ENCODE assay signal across 1 cellular context in genomic region chr1:52702886-52703787, GRCh38.
TF ChIP-seq lines count a peak whose summit lies in the region.

No MANE protein-coding gene starts in this region.

TF ChIP-seq in HepG2, 621 proteins besides CTCF, POLR2A, EP300 and RAD21 (continued from another document and continues in another):
- TF ChIP-seq ZNF597 (CRISPR knock-in tag; IDR thresholded peaks at IDR 0.05): no peak
- TF ChIP-seq ZNF501 (CRISPR knock-in tag; IDR thresholded peaks at IDR 0.05): peak; percentile 99
- peak; percentile 60; the same call in 1 of the 2 replicates for TF ChIP-seq ZNF331 (CRISPR knock-in tag; IDR thresholded peaks at IDR 0.05)
- no peak for TF ChIP-seq NFE2 (CRISPR knock-in tag; IDR thresholded peaks at IDR 0.05)
- peak; percentile 86 for TF ChIP-seq HOXA3 (CRISPR knock-in tag; IDR thresholded peaks at IDR 0.05)
- TF ChIP-seq FOXA3 (CRISPR knock-in tag; IDR thresholded peaks at IDR 0.05): peak; percentile 80
- peak; percentile 86; the same call in 1 of the 2 replicates for TF ChIP-seq ZNF619 (CRISPR knock-in tag; IDR thresholded peaks at IDR 0.05)
- no peak for TF ChIP-seq KDM6A (CRISPR knock-in tag; IDR thresholded peaks at IDR 0.05; ENCODE audit: low read depth)
- peak; percentile 77; the same call in 1 of the 2 replicates for TF ChIP-seq BRF2 (CRISPR knock-in tag; IDR thresholded peaks at IDR 0.05)
- peak; percentile 90 for TF ChIP-seq POGK (CRISPR knock-in tag; conservative IDR thresholded peaks at IDR 0.05)
- peak; percentile 91; the same call in 1 of the 2 replicates for TF ChIP-seq ZNF558 (CRISPR knock-in tag; IDR thresholded peaks at IDR 0.05; ENCODE audit: borderline replicate concordance)
- TF ChIP-seq BORCS8-MEF2B (CRISPR knock-in tag; IDR thresholded peaks at IDR 0.05): peak; percentile 93; the same call in 1 of the 2 replicates
- TF ChIP-seq ZMYM4 (CRISPR knock-in tag; IDR thresholded peaks at IDR 0.05): peak; percentile 96
- TF ChIP-seq HNF4G (IDR thresholded peaks at IDR 0.05; ENCODE audit: borderline replicate concordance, low read depth, low read length): peak; percentile 19; the same call in 1 of the 2 replicates
- peak; percentile 49 for TF ChIP-seq HNF4G (CRISPR knock-in tag; IDR thresholded peaks at IDR 0.05; ENCODE audit: borderline replicate concordance, low read depth)
- TF ChIP-seq TEF (CRISPR knock-in tag; IDR thresholded peaks at IDR 0.05): peak; percentile 49; the same call in 1 of the 2 replicates
- no peak for TF ChIP-seq ATF6 (CRISPR knock-in tag; conservative IDR thresholded peaks at IDR 0.05)
- TF ChIP-seq ARNT (IDR thresholded peaks at IDR 0.05): no peak
- no peak for TF ChIP-seq CAMTA2 (CRISPR knock-in tag; IDR thresholded peaks at IDR 0.05; ENCODE audit: borderline replicate concordance)
- TF ChIP-seq POLR2AphosphoS5 (IDR thresholded peaks at IDR 0.05; ENCODE audit: low read depth, low read length): peak; percentile 69
- no peak for TF ChIP-seq PHB2 (IDR thresholded peaks at IDR 0.05; ENCODE audit: partially characterized antibody)
- peak; percentile 89 for TF ChIP-seq TFE3 (CRISPR knock-in tag; IDR thresholded peaks at IDR 0.05)
- no peak for TF ChIP-seq RFX1 (IDR thresholded peaks at IDR 0.05)
- TF ChIP-seq RFX3 (CRISPR knock-in tag; IDR thresholded peaks at IDR 0.05): no peak
- TF ChIP-seq CBX2 (IDR thresholded peaks at IDR 0.05; ENCODE audit: low read depth, low read length): no peak
- no peak; the same call in 1 of the 2 replicates for TF ChIP-seq CBX2 (CRISPR knock-in tag; IDR thresholded peaks at IDR 0.05; ENCODE audit: low read depth)
- TF ChIP-seq ERF (CRISPR knock-in tag; IDR thresholded peaks at IDR 0.05): peak; percentile 74
- peak; percentile 85; the same call in 1 of the 2 replicates for TF ChIP-seq ZNF446 (CRISPR knock-in tag; IDR thresholded peaks at IDR 0.05)
- TF ChIP-seq RNF219 (CRISPR knock-in tag; IDR thresholded peaks at IDR 0.05): peak; percentile 48; the same call in 1 of the 2 replicates
- peak; percentile 69 for TF ChIP-seq PAXIP1 (CRISPR knock-in tag; conservative IDR thresholded peaks at IDR 0.05)
- TF ChIP-seq GATAD2A (CRISPR knock-in tag; IDR thresholded peaks at IDR 0.05): peak; percentile 70
- TF ChIP-seq HNRNPL (IDR thresholded peaks at IDR 0.05; ENCODE audit: low read depth, low read length): peak; percentile 61; the same call in 1 of the 2 replicates
- TF ChIP-seq ZNF720 (CRISPR knock-in tag; IDR thresholded peaks at IDR 0.05): no peak
- peak; percentile 99 for TF ChIP-seq RNF2 (conservative IDR thresholded peaks at IDR 0.05; ENCODE audit: low read depth)
- TF ChIP-seq LCORL (IDR thresholded peaks at IDR 0.05): no peak
- peak; percentile 95 for TF ChIP-seq LCORL (CRISPR knock-in tag; IDR thresholded peaks at IDR 0.05)
- peak; percentile 98 for TF ChIP-seq ZNF737 (CRISPR knock-in tag; IDR thresholded peaks at IDR 0.05; ENCODE audit: borderline replicate concordance)
- TF ChIP-seq KLF16 (CRISPR knock-in tag; IDR thresholded peaks at IDR 0.05): peak in 1 of 2 experiments; percentile 81; a peak in 1 of 4 replicates
- no peak for TF ChIP-seq ZNF644 (CRISPR knock-in tag; IDR thresholded peaks at IDR 0.05; ENCODE audit: low read depth)
- no peak for TF ChIP-seq BRD4 (CRISPR knock-in tag; IDR thresholded peaks at IDR 0.05)
- TF ChIP-seq GMEB1 (CRISPR knock-in tag; IDR thresholded peaks at IDR 0.05; ENCODE audit: borderline replicate concordance): peak; percentile 82
- peak; percentile 61; the same call in 1 of the 2 replicates for TF ChIP-seq ZNF343 (CRISPR knock-in tag; IDR thresholded peaks at IDR 0.05)
- TF ChIP-seq ZNF512B (CRISPR knock-in tag; IDR thresholded peaks at IDR 0.05; ENCODE audit: borderline replicate concordance): no peak
